Comparison of ENCODE assay signal across 1 cellular context in genomic region chr3:36701903-36702374, GRCh38.
TF ChIP-seq lines count a peak whose summit lies in the region.

No MANE protein-coding gene starts in this region.

TF ChIP-seq in GM23338, 12 proteins besides CTCF, POLR2A, EP300 and RAD21 (continued from another document):
- TF ChIP-seq ETS1 (IDR thresholded peaks at IDR 0.05) (no peak), POLR2AphosphoS5 (IDR thresholded peaks at IDR 0.05; ENCODE audit: low read depth) (no peak)
